Comparison of ENCODE assay signal across 1 cellular context in the genomic region with DNA sequence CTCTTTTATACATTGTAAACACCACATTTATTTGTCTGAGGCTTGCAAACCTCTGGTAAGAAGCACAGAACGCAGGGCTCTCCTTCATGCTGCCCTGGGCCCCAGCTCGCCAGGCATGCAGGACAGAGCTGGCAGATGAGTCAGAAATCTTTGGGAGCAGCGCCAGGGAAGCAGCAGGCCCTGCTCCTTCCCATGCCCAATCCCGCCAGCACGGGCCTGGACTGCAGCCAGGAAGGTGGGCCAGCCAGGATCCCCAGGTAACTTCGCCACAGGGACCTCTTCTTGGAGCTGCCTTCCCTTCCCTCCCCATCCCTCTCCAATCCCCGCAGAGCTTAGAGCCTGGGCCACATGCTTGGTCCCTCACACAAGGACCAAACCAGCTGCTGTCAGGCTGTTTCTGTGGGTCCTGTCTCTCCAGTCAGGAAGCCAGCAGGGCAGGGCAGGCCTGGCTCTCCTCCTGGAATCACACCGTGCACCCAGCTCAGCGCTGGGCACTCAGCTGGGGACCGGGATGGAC.
A peak's percentile ranks its signal among the peaks of the same experiment; 100 is the strongest.
TF ChIP-seq lines count a peak whose summit lies in the region.

No MANE protein-coding gene starts in this region.

TF ChIP-seq in SK-N-SH, 30 proteins besides CTCF, POLR2A, EP300 and RAD21 (continued from another document):
- TF ChIP-seq, protein P1, sequence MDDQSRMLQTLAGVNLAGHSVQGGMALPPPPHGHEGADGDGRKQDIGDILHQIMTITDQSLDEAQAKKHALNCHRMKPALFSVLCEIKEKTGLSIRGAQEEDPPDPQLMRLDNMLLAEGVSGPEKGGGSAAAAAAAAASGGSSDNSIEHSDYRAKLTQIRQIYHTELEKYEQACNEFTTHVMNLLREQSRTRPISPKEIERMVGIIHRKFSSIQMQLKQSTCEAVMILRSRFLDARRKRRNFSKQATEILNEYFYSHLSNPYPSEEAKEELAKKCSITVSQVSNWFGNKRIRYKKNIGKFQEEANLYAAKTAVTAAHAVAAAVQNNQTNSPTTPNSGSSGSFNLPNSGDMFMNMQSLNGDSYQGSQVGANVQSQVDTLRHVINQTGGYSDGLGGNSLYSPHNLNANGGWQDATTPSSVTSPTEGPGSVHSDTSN (IDR thresholded peaks at IDR 0.05): peak; percentile 54; the same call in 1 of the 2 replicates
- TF ChIP-seq CHD2 (IDR thresholded peaks at IDR 0.05; ENCODE audit: low read length, partially characterized antibody) (no peak), MXI1 (IDR thresholded peaks at IDR 0.05; ENCODE audit: low read depth, low read length) (no peak)
